ENCODE assay signal across 23 cellular contexts in genomic region chr16:70754874-70755600, GRCh38. TPM values are rescaled to one million over a fixed set of nuclear protein-coding genes. Genes with fewer than 3 reads are reported as not detected.
DNase-seq lines count a peak whose midpoint lies in the region; ATAC-seq and TF ChIP-seq lines count a peak whose summit lies in the region.
"Had no signal": no experiment of that assay in that cellular context is flagged by ENCODE, and none has a peak within 500 bp of the region (broad histone marks: within the 10 kb centered on the region; RNA-seq: fewer than 3 reads in every experiment).

No MANE protein-coding gene starts in this region.

- H3K27me3 Mint-ChIP-seq in activated CD4-positive, alpha-beta T cell treated with anti-CD3 and anti-CD28 coated beads, Interleukin-2, amount 10 ng/mL, durations not matched to agents 24 days and 14 days = no peaks in the 10 kb centered on the region
- H3K27me3 Mint-ChIP-seq: CD8-positive, alpha-beta memory T cell had no signal

- H3K9me3 ChIP-seq in IMR-90 (ENCODE audit: control insufficient read depth, insufficient read depth, low read length) = no peaks in the 10 kb centered on the region
- H3K9me3 ChIP-seq: body of pancreas, colonic mucosa, heart right ventricle, sigmoid colon, thyroid gland had no signal

- H3K4me3 Mint-ChIP-seq in activated CD4-positive, alpha-beta T cell treated with anti-CD3 and anti-CD28 coated beads, Interleukin-2, amount 10 ng/mL, durations not matched to agents 24 days and 14 days = no peak overlapping the region
- H3K4me3 Mint-ChIP-seq: CD8-positive, alpha-beta memory T cell; stimulated activated effector memory CD8-positive, alpha-beta T cell treated with anti-CD3 and anti-CD28 coated beads, Interleukin-12 subunit alpha, Interleukin-12 subunit beta, amount 100 ng/mL, for 72 hours had no signal

- no peaks in the 10 kb centered on the region for H3K27me3 ChIP-seq in IMR-90 (ENCODE audit: control insufficient read depth, insufficient read depth, low read length)
- H3K27me3 ChIP-seq: body of pancreas, colonic mucosa, heart right ventricle, sigmoid colon, thyroid gland had no signal

- TF ChIP-seq RAD21 in IMR-90 (IDR thresholded peaks at IDR 0.05; ENCODE audit: low read length) = no peak

- no peak for TF ChIP-seq POLR2A in IMR-90 (IDR thresholded peaks at IDR 0.05; ENCODE audit: low read depth, low read length)

- CTCF ChIA-PET in IMR-90 (lab: Yijun Ruan, JAX) = no interaction called here

- no peak overlapping the region for H3K56ac ChIP-seq in IMR-90 (ENCODE audit: extremely low read depth, insufficient read depth, low read length)

- H2BK120ac ChIP-seq in IMR-90 (ENCODE audit: low read depth, low read length) = no peak overlapping the region

- H3K9me1 ChIP-seq in IMR-90 (ENCODE audit: insufficient read depth, low read length) = peaks cover 32% of the 10 kb centered on the region

- H2AFZ ChIP-seq in IMR-90 (replicated peaks; ENCODE audit: low read length, poor library complexity) = no peak overlapping the region
- H2AFZ ChIP-seq: parathyroid adenoma had no signal

- 0 out of 2 replicates have a peak overlapping the region, but pooled peaks have one; percentile 60 for H2AK5ac ChIP-seq in IMR-90 (ENCODE audit: low read depth, low read length)

- H3K23ac ChIP-seq in IMR-90 (ENCODE audit: low read depth, low read length) = no peak overlapping the region

- no peak overlapping the region for H2AK9ac ChIP-seq in IMR-90 (replicated peaks; ENCODE audit: low read depth, low read length, poor library complexity)

- in situ Hi-C loops in IMR-90 (cut with MboI; ENCODE audit: low sequenced_read_pairs) = no loop called here

- DNase-seq in IMR-90 = no peak
- DNase-seq in astrocyte of the hippocampus (ENCODE audit: low read depth, low spot score) = peak; percentile 50
- DNase-seq in medulla oblongata (ENCODE audit: extremely low spot score) = peak; percentile 49
- DNase-seq in posterior vena cava (ENCODE audit: low spot score) = peak; percentile 68
- no peak for DNase-seq in foreskin fibroblast
- no peak for DNase-seq in Right ventricle myocardium superior
- DNase-seq in NOMO-1 treated with DMSO at 0.1 percent for 48 hours (lab: John Stamatoyannopoulos, UW; ENCODE audit: unreplicated experiment) = no peak
- DNase-seq in activated CD4-positive, alpha-beta T cell treated with anti-CD3 and anti-CD28 coated beads, Interleukin-2, amount 10 ng/mL, durations not matched to agents 24 days and 14 days = no peak
- DNase-seq: activated CD4-positive, alpha-beta T cell treated with anti-CD3 and anti-CD28 coated beads, Interleukin-2, amount 50 U/mL, for 4 hours; activated naive CD4-positive, alpha-beta T cell treated with anti-CD3 and anti-CD28 coated beads, Interleukin-2, amount 50 U/mL, for 16 hours; body of pancreas; CD8-positive, alpha-beta memory T cell; GOT3; heart right ventricle; KBM-7; NCI-H69; SHP77; sigmoid colon; thyroid gland had no signal

- H3K79me1 ChIP-seq in IMR-90 (ENCODE audit: low read depth in 1 of 2, low read length in 2 of 2) = peaks cover 0 to 49% of the 10 kb centered on the region in 2 experiments; a peak in 2 of 4 replicates

- peaks cover 12% of the 10 kb centered on the region for H3K36me3 Mint-ChIP-seq in activated CD4-positive, alpha-beta T cell treated with anti-CD3 and anti-CD28 coated beads, Interleukin-2, amount 10 ng/mL, durations not matched to agents 24 days and 14 days (ENCODE audit: low read depth)

- ATAC-seq in IMR-90 (ENCODE audit: low read depth) (no peak), Right ventricle myocardium superior (ENCODE audit: poor library complexity) (no peak)
- ATAC-seq: body of pancreas; GM12878; heart right ventricle; stimulated activated effector memory CD8-positive, alpha-beta T cell treated with anti-CD3 and anti-CD28 coated beads, Interleukin-12 subunit alpha, Interleukin-12 subunit beta, amount 100 ng/mL, for 72 hours had no signal

- intact Hi-C loops in IMR-90 (cut with micrococcal nuclease) (no loop called here), posterior vena cava (cut with DNase I) (loop anchor here in 1 of 2 donors (5.0 kb wide), 1 partner anchor 73 kb away; no protein-coding TSS in a partner anchor), Right ventricle myocardium superior (cut with DNase I) (no loop called here)
- intact Hi-C loops in activated CD4-positive, alpha-beta T cell treated with anti-CD3 and anti-CD28 coated beads, Interleukin-2, amount 10 ng/mL, durations not matched to agents 24 days and 14 days (cut with micrococcal nuclease) = no loop called here

- H3K27ac Mint-ChIP-seq in activated CD4-positive, alpha-beta T cell treated with anti-CD3 and anti-CD28 coated beads, Interleukin-2, amount 10 ng/mL, durations not matched to agents 24 days and 14 days = no peak overlapping the region

- no peaks in the 10 kb centered on the region for H3K9me3 Mint-ChIP-seq in activated CD4-positive, alpha-beta T cell treated with anti-CD3 and anti-CD28 coated beads, Interleukin-2, amount 10 ng/mL, durations not matched to agents 24 days and 14 days
- H3K9me3 Mint-ChIP-seq: CD8-positive, alpha-beta memory T cell; stimulated activated effector memory CD8-positive, alpha-beta T cell treated with anti-CD3 and anti-CD28 coated beads, Interleukin-12 subunit alpha, Interleukin-12 subunit beta, amount 100 ng/mL, for 72 hours had no signal

- no peak overlapping the region; the same call in 2 of the 3 replicates for H2BK15ac ChIP-seq in IMR-90 (ENCODE audit: low read depth, low read length)

- TF ChIP-seq CTCF in IMR-90 (conservative IDR thresholded peaks at IDR 0.05; ENCODE audit: low read depth, low read length) = no peak
- no peak for TF ChIP-seq CTCF in foreskin fibroblast (IDR thresholded peaks at IDR 0.05; ENCODE audit: low read depth, low read length)

- no peak overlapping the region for H3K4me2 ChIP-seq in IMR-90 (ENCODE audit: low read depth, low read length)

- H4K20me1 ChIP-seq in IMR-90 (ENCODE audit: insufficient read depth, low read length) = no peaks in the 10 kb centered on the region

- 89% methylated on average over 3 of the region's 12 CpGs; no CpG with 5 or more reads in 1 of the 2 experiments for WGBS in IMR-90 (ENCODE audit: extremely low coverage in 2 of 2, insufficient read length in 1 of 2), 2 experiments

- no peak overlapping the region; the same call in 1 of the 2 replicates for H3K4ac ChIP-seq in IMR-90 (ENCODE audit: low read depth, low read length)

- H3K18ac ChIP-seq in IMR-90 (ENCODE audit: low read depth, low read length) = no peak overlapping the region

- H3K4me1 Mint-ChIP-seq in activated CD4-positive, alpha-beta T cell treated with anti-CD3 and anti-CD28 coated beads, Interleukin-2, amount 10 ng/mL, durations not matched to agents 24 days and 14 days = peaks cover 8% of the 10 kb centered on the region
- H3K4me1 Mint-ChIP-seq: CD8-positive, alpha-beta memory T cell; stimulated activated effector memory CD8-positive, alpha-beta T cell treated with anti-CD3 and anti-CD28 coated beads, Interleukin-12 subunit alpha, Interleukin-12 subunit beta, amount 100 ng/mL, for 72 hours had no signal

- H3K4me3 ChIP-seq in IMR-90 (ENCODE audit: insufficient read depth, low read depth, low read length) (no peak overlapping the region), foreskin fibroblast (ENCODE audit: low read depth in 1 of 2, low read length in 2 of 2) (no peak overlapping the region)
- H3K4me3 ChIP-seq: body of pancreas, colonic mucosa, GM12878, heart right ventricle, sigmoid colon, thyroid gland had no signal

- H3K27ac ChIP-seq in IMR-90 (ENCODE audit: insufficient read depth, low read length) = no peak overlapping the region
- H3K27ac ChIP-seq: body of pancreas, colonic mucosa, heart right ventricle, parathyroid adenoma, sigmoid colon had no signal

- no peak overlapping the region; the same call in 1 of the 2 replicates for H2BK20ac ChIP-seq in IMR-90 (ENCODE audit: low read depth, low read length)

- no peak overlapping the region for H3K14ac ChIP-seq in IMR-90 (replicated peaks; ENCODE audit: low read depth, low read length)

- no peak overlapping the region for H4K91ac ChIP-seq in IMR-90 (ENCODE audit: insufficient read depth, low read depth, low read length)

- POLR2A ChIA-PET in IMR-90 (lab: Charles Lee; ENCODE audit: unreplicated experiment) = no interaction called here

- H3K36me3 ChIP-seq in IMR-90 (ENCODE audit: control insufficient read depth, insufficient read depth, low read length) = peaks cover 1% of the 10 kb centered on the region
- H3K36me3 ChIP-seq: colonic mucosa had no signal

- BruUV-seq in IMR-90 (replicated peaks; lab: Mats Ljungman, UMichigan) = no TSS peak

- H2BK5ac ChIP-seq in IMR-90 (ENCODE audit: low read depth, low read length, poor library complexity, severe bottlenecking) = no peak overlapping the region

- H3K4me1 ChIP-seq in IMR-90 (ENCODE audit: control insufficient read depth, insufficient read depth, low read length) = peaks cover 21% of the 10 kb centered on the region
- H3K4me1 ChIP-seq: parathyroid adenoma had no signal

- H4K5ac ChIP-seq in IMR-90 (ENCODE audit: low read depth, low read length) = no peak overlapping the region

- no peak overlapping the region for H3K9ac ChIP-seq in IMR-90 (ENCODE audit: low read depth, low read length)
- H3K9ac ChIP-seq: parathyroid adenoma had no signal

- H4K8ac ChIP-seq in IMR-90 (ENCODE audit: low read depth in 2 of 2, low read length in 2 of 2) = no peak overlapping the region

- dilution Hi-C loops in IMR-90 (cut with HindIII; ENCODE audit: low sequenced_read_pairs, unreplicated experiment) = no loop called here

TF ChIP-seq in IMR-90, 13 proteins besides CTCF, POLR2A, EP300 and RAD21:
- no peak for TF ChIP-seq FOS (IDR thresholded peaks at IDR 0.05; ENCODE audit: low read depth, low read length)
- TF ChIP-seq RCOR1 (IDR thresholded peaks at IDR 0.05; ENCODE audit: insufficient replicate concordance, low read length) = no peak
- TF ChIP-seq CEBPB (IDR thresholded peaks at IDR 0.05; ENCODE audit: low read depth, low read length) = no peak
- no peak for TF ChIP-seq MAZ (IDR thresholded peaks at IDR 0.05; ENCODE audit: borderline replicate concordance, low read depth, low read length)

RNA-seq across cellular contexts. Expression of gene VAC14, which starts 45.9 kb away (rescaled TPM):
- total RNA-seq in IMR-90 (2012; rRNA removed) (18.3 and 21.1 TPM in 2 replicates), posterior vena cava (10 to 100 TPM; 25.8 to 28.4 TPM), Right ventricle myocardium superior (17.4 TPM)
- 40.2 and 48.3 TPM in 2 replicates for polyA plus RNA-seq in IMR-90 (2012; rRNA removed)
- polyA plus RNA-seq in IMR-90 (2012; cell fraction: cytosol; rRNA removed) = 29.7 and 39.3 TPM in 2 replicates
- polyA plus RNA-seq in IMR-90 (2012; cell fraction: nucleus; rRNA removed; ENCODE audit: low replicate concordance) = 29.2 and 68.0 TPM in 2 replicates
- total RNA-seq in activated CD4-positive, alpha-beta T cell treated with anti-CD3 and anti-CD28 coated beads, Interleukin-2, amount 10 ng/mL, durations not matched to agents 24 days and 14 days = 36.3 and 38.6 TPM in 2 replicates

Comparison
In these comparisons a context has a peak if more than half of its experiments do, and no peak if none do; other contexts are left out.
1. DNase-seq: peak in astrocyte of the hippocampus (single experiment), medulla oblongata (single experiment) and posterior vena cava (single experiment); none in IMR-90 (single experiment), foreskin fibroblast (0 of 2), Right ventricle myocardium superior (single experiment), NOMO-1 treated with DMSO at 0.1 percent for 48 hours (single experiment) and activated CD4-positive, alpha-beta T cell treated with anti-CD3 and anti-CD28 coated beads, Interleukin-2, amount 10 ng/mL, durations not matched to agents 24 days and 14 days (single experiment).